In the genomic region with DNA sequence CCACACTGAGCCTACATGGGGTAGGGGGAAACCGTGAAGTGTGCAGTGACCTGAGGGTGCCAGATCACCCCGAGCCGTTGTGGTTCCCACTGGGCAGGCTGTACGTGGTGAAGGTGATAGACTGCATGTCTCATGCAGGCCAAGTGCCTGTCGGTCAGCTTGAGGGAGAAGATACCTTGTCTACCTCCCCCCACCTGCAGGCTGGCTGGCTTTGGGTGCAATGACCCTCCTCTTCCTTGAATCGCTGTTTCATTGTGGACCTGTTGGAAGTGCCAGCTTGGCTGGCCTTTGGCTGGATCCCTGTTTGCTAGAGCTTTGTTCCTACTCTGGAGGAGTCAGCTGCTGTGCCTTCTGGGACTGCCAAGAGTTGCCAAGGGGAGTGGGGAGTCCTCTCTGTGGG, we compare ENCODE assay signal across 21 cellular contexts.
DNase-seq lines count a peak whose midpoint lies in the region; TF ChIP-seq lines count a peak whose summit lies in the region.
"Had no signal": no experiment of that assay in that cellular context is flagged by ENCODE, and none has a peak within 500 bp of the region (broad histone marks: within the 10 kb centered on the region; RNA-seq: fewer than 3 reads in every experiment).

No MANE protein-coding gene starts in this region.

- H3K4me3 ChIP-seq in tibial nerve (no peak overlapping the region), osteoblast (ENCODE audit: insufficient read depth, low read length) (no peak overlapping the region)
- H3K4me3 ChIP-seq: cardiac muscle cell, lower lobe of right lung, ovary, upper lobe of left lung had no signal

- H3K4me1 Mint-ChIP-seq in brain = peaks cover 67% of the 10 kb centered on the region
- peaks cover 64% of the 10 kb centered on the region for H3K4me1 Mint-ChIP-seq in nephron

- H3K4me1 ChIP-seq in tibial nerve = peaks cover 0 to 94% (median 43%) of the 10 kb centered on the region in 4 donors
- H3K4me1 ChIP-seq in osteoblast (ENCODE audit: insufficient read depth, low read length) = peaks cover 14% of the 10 kb centered on the region

- H3K27me3 ChIP-seq in tibial nerve (no peaks in the 10 kb centered on the region), osteoblast (ENCODE audit: insufficient read depth, low read length) (no peaks in the 10 kb centered on the region)
- H3K27me3 ChIP-seq: cardiac muscle cell, ovary, upper lobe of left lung had no signal

- 81 to 91% methylated on average over 6 of the region's 6 CpGs for WGBS in tibial nerve, 2 donors

- H3K27ac ChIP-seq in tibial nerve = peak overlapping the region in 3 of 4 donors; percentile 11 to 86 (median 81)
- no peak overlapping the region for H3K27ac ChIP-seq in osteoblast (ENCODE audit: low read depth, low read length)
- H3K27ac ChIP-seq: 22Rv1, cardiac muscle cell, lower lobe of right lung, ovary, WERI-Rb-1 had no signal

- H2AFZ ChIP-seq in osteoblast (ENCODE audit: low read length) = no peak overlapping the region

- H4K20me1 ChIP-seq in osteoblast (ENCODE audit: insufficient read depth, low read length) = peaks cover 66% of the 10 kb centered on the region

- peak overlapping the region; percentile 77 to 97 (median 81) for H3K27ac Mint-ChIP-seq in brain
- H3K27ac Mint-ChIP-seq in nephron = peak overlapping the region; percentile 74 to 86 (median 80)

- DNase-seq in DMS53 (lab: John Stamatoyannopoulos, UW) = peak; percentile 22
- DNase-seq in DMS53 treated with DMSO at 0.1 percent for 48 hours (lab: John Stamatoyannopoulos, UW; ENCODE audit: unreplicated experiment) = no peak
- DNase-seq in tibial nerve (ENCODE audit: low spot score in 2 of 2) = no peak
- DNase-seq in osteoblast (ENCODE audit: insufficient read length, low spot score, missing footprints) = no peak
- no peak for DNase-seq in activated CD8-positive, alpha-beta memory T cell treated with anti-CD3 and anti-CD28 coated beads, Interleukin-2, amount 50 U/mL, for 48 hours
- no peak for DNase-seq in NCI-H2107 treated with DMSO at 0.1 percent for 48 hours (lab: John Stamatoyannopoulos, UW; ENCODE audit: unreplicated experiment)
- DNase-seq: activated CD8-positive, alpha-beta memory T cell treated with anti-CD3 and anti-CD28 coated beads, Interleukin-2, amount 50 U/mL, for 4 hours; activated effector memory CD4-positive, alpha-beta T cell treated with anti-CD3 and anti-CD28 coated beads, Interleukin-2, amount 50 U/mL, for 16 hours; dermis blood vessel endothelial cell; hippocampal formation; lower lobe of right lung; NCI-H345; stimulated activated naive CD8-positive, alpha-beta T cell treated with anti-CD3 and anti-CD28 coated beads, Interleukin-15, Interleukin-2, amounts not matched to agents 100 U/mL and 50 U/mL, for 24 hours; T-helper 2 cell; upper lobe of left lung; WERI-Rb-1 had no signal

- peak overlapping the region in 1 of 5 experiments; percentile 2 for H3K4me3 Mint-ChIP-seq in brain
- no peak overlapping the region for H3K4me3 Mint-ChIP-seq in nephron

- no peak for TF ChIP-seq POLR2A in tibial nerve (IDR thresholded peaks at IDR 0.05)

- H3K27me3 Mint-ChIP-seq in brain = no peaks in the 10 kb centered on the region
- peaks cover 5% of the 10 kb centered on the region for H3K27me3 Mint-ChIP-seq in nephron (ENCODE audit: low read depth)

- H3K36me3 ChIP-seq in tibial nerve = no peaks in the 10 kb centered on the region
- H3K36me3 ChIP-seq in osteoblast (ENCODE audit: insufficient read depth, low read length) = no peaks in the 10 kb centered on the region
- H3K36me3 ChIP-seq: cardiac muscle cell, lower lobe of right lung, ovary, upper lobe of left lung, WERI-Rb-1 had no signal

- peaks cover 0 to 7% (median 5%) of the 10 kb centered on the region in 5 experiments for H3K9me3 Mint-ChIP-seq in brain
- H3K9me3 Mint-ChIP-seq in nephron = no peaks in the 10 kb centered on the region

- H3K36me3 Mint-ChIP-seq in brain = peaks cover 10% of the 10 kb centered on the region
- peaks cover 6% of the 10 kb centered on the region for H3K36me3 Mint-ChIP-seq in nephron (ENCODE audit: low read depth)

- no peak overlapping the region for H3K4me2 ChIP-seq in osteoblast (ENCODE audit: insufficient read depth, low read length)

- TF ChIP-seq CTCF in brain (conservative IDR thresholded peaks at IDR 0.05) (no peak), nephron (IDR thresholded peaks at IDR 0.05; ENCODE audit: unreplicated experiment in 3 of 3) (no peak), tibial nerve (IDR thresholded peaks at IDR 0.05) (no peak), osteoblast (IDR thresholded peaks at IDR 0.05; ENCODE audit: extremely low read depth, low read depth, low read length) (no peak)

- H3K9me3 ChIP-seq in tibial nerve = no peaks in the 10 kb centered on the region
- H3K9me3 ChIP-seq in osteoblast (ENCODE audit: low read depth, low read length) = no peaks in the 10 kb centered on the region
- H3K9me3 ChIP-seq: lower lobe of right lung, ovary, upper lobe of left lung had no signal

- no peak for TF ChIP-seq EP300 in tibial nerve (IDR thresholded peaks at IDR 0.05)

- H3K79me2 ChIP-seq in osteoblast (ENCODE audit: insufficient read depth, low read length) = peaks cover 89% of the 10 kb centered on the region
